ENCODE assay signal across 9 cellular contexts in genomic region chr4:8274772-8275241, GRCh38. TPM values are rescaled to one million over a fixed set of nuclear protein-coding genes. Genes with fewer than 3 reads are reported as not detected.
A peak's percentile ranks its signal among the peaks of the same experiment; 100 is the strongest.
DNase-seq lines count a peak whose midpoint lies in the region; ATAC-seq and TF ChIP-seq lines count a peak whose summit lies in the region.
"Had no signal": no experiment of that assay in that cellular context is flagged by ENCODE, and none has a peak within 500 bp of the region (broad histone marks: within the 10 kb centered on the region; RNA-seq: fewer than 3 reads in every experiment).

No MANE protein-coding gene starts in this region.

- H3K27ac Mint-ChIP-seq in naive thymus-derived CD8-positive, alpha-beta T cell, result no peak overlapping the region
- H3K27ac Mint-ChIP-seq: naive B cell had no signal

- H3K27ac ChIP-seq in caudate nucleus (ENCODE audit: low read depth, low read length), result peak overlapping the region; percentile 13
- no peak overlapping the region for H3K27ac ChIP-seq in left lung
- H3K27ac ChIP-seq in tibial artery, result no peak overlapping the region

- peak; percentile 43 for ATAC-seq in left lung
- no peak for ATAC-seq in HG02798 (IDR thresholded peaks at IDR 0.05; ENCODE audit: poor library complexity, unreplicated experiment)
- ATAC-seq in naive thymus-derived CD8-positive, alpha-beta T cell, result no peak

- H3K27me3 ChIP-seq in left lung, result peaks cover 0 to 14% of the 10 kb centered on the region in 2 donors
- H3K27me3 ChIP-seq in tibial artery, result peaks cover 0 to 45% of the 10 kb centered on the region in 2 donors

- POLR2A ChIA-PET in naive thymus-derived CD8-positive, alpha-beta T cell (lab: Charles Lee), result no interaction called here

- DNase-seq in M059J (ENCODE audit: low read depth), result peak; percentile 61
- peak in 56 of 61 donors; percentile 7 to 78 (median 49) for DNase-seq in caudate nucleus (lab: John Stamatoyannopoulos, UW)
- peak; percentile 73 to 79 for DNase-seq in left lung
- peak; percentile 86 to 90 for DNase-seq in tibial artery
- no peak for DNase-seq in naive thymus-derived CD8-positive, alpha-beta T cell
- no peak for DNase-seq in OCI-M2 (lab: John Stamatoyannopoulos, UW; ENCODE audit: unreplicated experiment)
- DNase-seq in DMS114 treated with DMSO at 0.1 percent for 48 hours (lab: John Stamatoyannopoulos, UW; ENCODE audit: unreplicated experiment), result no peak
- DNase-seq: naive B cell had no signal

- H3K36me3 Mint-ChIP-seq in naive thymus-derived CD8-positive, alpha-beta T cell, result no peaks in the 10 kb centered on the region
- H3K36me3 Mint-ChIP-seq: naive B cell had no signal

- H3K4me1 Mint-ChIP-seq in naive thymus-derived CD8-positive, alpha-beta T cell, result peaks cover 0 to 6% (median 4%) of the 10 kb centered on the region in 4 donors

- H3K4me3 Mint-ChIP-seq in naive thymus-derived CD8-positive, alpha-beta T cell, result no peak overlapping the region
- H3K4me3 Mint-ChIP-seq: naive B cell had no signal

- H3K4me1 ChIP-seq in left lung (peaks cover 16 to 91% of the 10 kb centered on the region in 2 donors), tibial artery (peaks cover 0 to 22% (median 7%) of the 10 kb centered on the region in 4 donors)

- no peaks in the 10 kb centered on the region for H3K9me3 ChIP-seq in left lung
- H3K9me3 ChIP-seq in tibial artery, result no peaks in the 10 kb centered on the region

- H3K4me3 ChIP-seq in left lung (no peak overlapping the region), tibial artery (no peak overlapping the region)

- no peaks in the 10 kb centered on the region for H3K9me3 Mint-ChIP-seq in naive thymus-derived CD8-positive, alpha-beta T cell
- H3K9me3 Mint-ChIP-seq: naive B cell had no signal

- peaks cover 2 to 42% (median 31%) of the 10 kb centered on the region in 5 donors for H3K27me3 Mint-ChIP-seq in naive thymus-derived CD8-positive, alpha-beta T cell

- intact Hi-C loops in left lung (cut with DNase I), result no loop called here
- intact Hi-C loops in tibial artery (cut with DNase I; ENCODE audit: low total_unique reads), result no loop called here

- no peak for TF ChIP-seq CTCF in left lung (IDR thresholded peaks at IDR 0.05)
- TF ChIP-seq CTCF in tibial artery (IDR thresholded peaks at IDR 0.05), result peak in 1 of 2 experiments; percentile 11

- H3K36me3 ChIP-seq in left lung (no peaks in the 10 kb centered on the region), tibial artery (no peaks in the 10 kb centered on the region)

RNA-seq across cellular contexts. Expression of gene HTRA3, which starts 5.3 kb away (rescaled TPM):
- 0.81 and 3.2 TPM in 2 replicates for total RNA-seq in M059J (2014; rRNA removed; shearing (Covaris generic))
- total RNA-seq in left lung, result 10 to 100 TPM; 16.7 to 18.3 TPM
- not detected for total RNA-seq in naive thymus-derived CD8-positive, alpha-beta T cell
- not detected for polyA plus RNA-seq in naive thymus-derived CD8-positive, alpha-beta T cell

Comparison
In these comparisons a context has a peak if more than half of its experiments do, and no peak if none do; other contexts are left out.
1. DNase-seq: peak in M059J (single experiment), caudate nucleus (56 of 61), left lung (2 of 2) and tibial artery (2 of 2); none in naive thymus-derived CD8-positive, alpha-beta T cell (0 of 10), OCI-M2 (single experiment) and DMS114 treated with DMSO at 0.1 percent for 48 hours (single experiment).